ENCODE assay signal across 12 cellular contexts in genomic region chr7:150945853-150946825, GRCh38. TPM values are rescaled to one million over a fixed set of nuclear protein-coding genes. Genes with fewer than 3 reads are reported as not detected.
DNase-seq lines count a peak whose midpoint lies in the region; ATAC-seq and TF ChIP-seq lines count a peak whose summit lies in the region.
"Had no signal": no experiment of that assay in that cellular context is flagged by ENCODE, and none has a peak within 500 bp of the region (broad histone marks: within the 10 kb centered on the region; RNA-seq: fewer than 3 reads in every experiment).

No MANE protein-coding gene starts in this region.

- intact Hi-C loops in adrenal gland (cut with DNase I) (no loop called here), left cardiac atrium (cut with DNase I) (loop anchor here in 1 of 2 donors (5.0 kb wide), 1 partner anchor 39 kb away; no protein-coding TSS in a partner anchor)

- DNase-seq in adrenal gland = peak; percentile 70 to 96 (median 80)
- peak; percentile 81 for DNase-seq in left cardiac atrium
- peak; percentile 66 for DNase-seq in occipital lobe (lab: John Stamatoyannopoulos, UW)
- DNase-seq in stimulated activated CD4-positive, alpha-beta T cell treated with anti-CD3 and anti-CD28 coated beads, Interleukin-2, amount 100 ng/mL, for 24 hours = no peak
- DNase-seq in NCI-H82 (lab: John Stamatoyannopoulos, UW) = no peak
- DNase-seq in NCI-H1417 (lab: John Stamatoyannopoulos, UW) = no peak
- DNase-seq in HT-29 (ENCODE audit: low spot score) = no peak
- DNase-seq: activated B cell treated with CpG ODN at 0.5 μM for 24 hours, OCI-M1 had no signal

- H3K4me3 ChIP-seq in BLaER1 (no peak overlapping the region), adrenal gland (no peak overlapping the region)

- WGBS in adrenal gland, 4 donors = 43 to 69% (median 59%) methylated on average over 16 to 29 of the region's 29 CpGs

- TF ChIP-seq POLR2A in adrenal gland (IDR thresholded peaks at IDR 0.05) = peak in 1 of 2 donors; percentile 4

- H3K4me1 ChIP-seq in BLaER1 (peaks cover 72% of the 10 kb centered on the region), adrenal gland (replicated peaks in 1 of 2) (peaks cover 0 to 3% of the 10 kb centered on the region in 2 donors)

- no peaks in the 10 kb centered on the region for H3K27me3 ChIP-seq in BLaER1
- no peaks in the 10 kb centered on the region for H3K27me3 ChIP-seq in adrenal gland

- H3K36me3 ChIP-seq in BLaER1 (0 out of 2 replicates have a peak, but pooled peaks cover 6% of the 10 kb centered on the region), adrenal gland (replicated peaks in 1 of 2) (no peaks in the 10 kb centered on the region)

- H3K9me3 ChIP-seq in BLaER1 (no peaks in the 10 kb centered on the region), adrenal gland (replicated peaks in 1 of 3) (no peaks in the 10 kb centered on the region)

- no peak for TF ChIP-seq CTCF in adrenal gland (IDR thresholded peaks at IDR 0.05)

- H3K9ac ChIP-seq in BLaER1 = peak overlapping the region; percentile 61

- ATAC-seq in left cardiac atrium = peak; percentile 67 to 77
- ATAC-seq: activated naive CD4-positive, alpha-beta T cell treated with anti-CD3 and anti-CD28 coated beads, Interleukin-2, amount 50 U/mL, for 72 hours had no signal

- H3K4me2 ChIP-seq in BLaER1 = peak overlapping the region; percentile 86

- H4K20me1 ChIP-seq in BLaER1 = no peaks in the 10 kb centered on the region

- H3K27ac ChIP-seq in BLaER1 (peak overlapping the region; percentile 78), adrenal gland (peak overlapping the region in 1 of 5 donors; percentile 83)
- H3K27ac ChIP-seq: C4-2B had no signal

RNA-seq across cellular contexts. Expression of gene KCNH2, which starts 32.0 kb away (rescaled TPM):
- total RNA-seq in adrenal gland (10 to 100 TPM in 1 of 8 donors, 1 to 10 TPM in 7; 1.1 to 10.7 (median 4.5) TPM), left cardiac atrium (10 to 100 TPM; 59.1 to 82.1 TPM), occipital lobe (8.0 TPM)
- polyA plus RNA-seq in adrenal gland = 10 to 100 TPM in 1 of 3 donors, 1 to 10 TPM in 2; 4.5 to 18.7 (median 6.8) TPM
- total RNA-seq in HT-29 (2014; rRNA removed; shearing (Covaris generic)) = 2.2 and 2.8 TPM in 2 replicates

RNA-seq across cellular contexts. Expression of gene NOS3, which starts 44.7 kb away (rescaled TPM):
- 10 to 100 TPM in 7 of 8 donors, 1 to 10 TPM in 1; 8.8 to 26.5 (median 15.6) TPM for total RNA-seq in adrenal gland
- polyA plus RNA-seq in adrenal gland = 10 to 100 TPM in 2 of 3 donors, 1 to 10 TPM in 1; 2.2 to 23.3 (median 14.9) TPM
- 10 to 100 TPM; 13.1 to 63.9 TPM for total RNA-seq in left cardiac atrium
- total RNA-seq in occipital lobe = 0.78 TPM
- 6.7 and 13.0 TPM in 2 replicates for total RNA-seq in HT-29 (2014; rRNA removed; shearing (Covaris generic))

Comparison
In these comparisons a context has a peak if more than half of its experiments do, and no peak if none do; other contexts are left out.
1. DNase-seq: peak in adrenal gland (7 of 7), left cardiac atrium (single experiment) and occipital lobe (single experiment); none in stimulated activated CD4-positive, alpha-beta T cell treated with anti-CD3 and anti-CD28 coated beads, Interleukin-2, amount 100 ng/mL, for 24 hours (0 of 2), NCI-H82 (single experiment), NCI-H1417 (0 of 3) and HT-29 (single experiment).